ENCODE assay signal across 12 cellular contexts in the genomic region with DNA sequence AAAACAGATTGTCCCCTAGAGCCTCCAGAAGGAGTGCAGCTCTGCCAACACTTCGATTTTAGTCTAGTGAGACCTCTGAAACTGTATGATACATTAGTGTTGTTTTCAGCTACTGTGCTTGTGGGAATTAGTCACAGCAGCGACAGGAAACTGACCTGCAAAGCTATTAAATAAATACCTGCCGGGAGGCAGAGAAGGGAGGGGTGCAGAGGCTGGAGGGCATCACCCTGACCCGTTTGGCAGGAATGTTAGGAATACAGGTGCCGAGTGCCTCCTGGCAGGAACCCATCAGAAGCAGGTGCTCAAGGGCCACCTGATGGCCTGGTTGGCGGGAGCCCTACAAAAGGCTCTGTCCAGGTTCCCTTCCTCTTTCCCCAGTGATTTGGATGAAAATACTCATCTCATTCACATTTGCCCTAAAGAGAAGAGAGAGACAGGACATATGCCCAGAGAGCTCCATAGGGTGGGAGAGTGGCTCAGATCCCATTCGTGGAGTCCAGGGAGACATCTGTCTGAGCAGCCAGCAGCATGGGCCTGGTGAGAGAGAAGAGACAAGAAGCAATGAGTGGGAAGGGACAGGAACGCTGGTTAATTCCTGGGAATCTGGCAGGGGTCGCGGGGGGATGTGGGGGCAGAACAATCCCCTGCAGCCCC. TPM values are rescaled to one million over a fixed set of nuclear protein-coding genes. Genes with fewer than 3 reads are reported as not detected.
DNase-seq lines count a peak whose midpoint lies in the region; TF ChIP-seq lines count a peak whose summit lies in the region.
"Had no signal": no experiment of that assay in that cellular context is flagged by ENCODE, and none has a peak within 500 bp of the region (broad histone marks: within the 10 kb centered on the region; RNA-seq: fewer than 3 reads in every experiment).

No MANE protein-coding gene starts in this region.

- H3K27ac Mint-ChIP-seq in endothelial cell (ENCODE audit: unreplicated experiment): no peak overlapping the region

- TF ChIP-seq CTCF in spleen (IDR thresholded peaks at IDR 0.05 in 8 of 11, conservative IDR thresholded peaks at IDR 0.05 in 3 of 11): no peak
- TF ChIP-seq CTCF in endothelial cell (IDR thresholded peaks at IDR 0.05; ENCODE audit: unreplicated experiment): no peak

- peaks cover 0 to 12% (median 0%) of the 10 kb centered on the region in 6 donors for H3K36me3 ChIP-seq in spleen

- H3K27me3 ChIP-seq in spleen (replicated peaks in 1 of 7): peaks cover 0 to 18% (median 0%) of the 10 kb centered on the region in 7 donors

- H3K4me3 Mint-ChIP-seq in endothelial cell (ENCODE audit: unreplicated experiment): no peak overlapping the region

- H3K27ac ChIP-seq in spleen: no peak overlapping the region

- no peak for TF ChIP-seq POLR2A in spleen (IDR thresholded peaks at IDR 0.05)

- H3K9me3 Mint-ChIP-seq in endothelial cell (ENCODE audit: unreplicated experiment): no peaks in the 10 kb centered on the region

- H3K4me1 ChIP-seq in spleen: no peaks in the 10 kb centered on the region

- H3K4me1 Mint-ChIP-seq in endothelial cell (ENCODE audit: unreplicated experiment): no peaks in the 10 kb centered on the region

- peak; percentile 45 to 76 for DNase-seq in NCI-H2081 (lab: John Stamatoyannopoulos, UW)
- no peak for DNase-seq in NCI-H2081 treated with DMSO at 0.1 percent for 48 hours (lab: John Stamatoyannopoulos, UW)
- DNase-seq in NCI-H345 (lab: John Stamatoyannopoulos, UW): peak; percentile 65
- peak; percentile 96 for DNase-seq in cerebellar cortex (ENCODE audit: low spot score)
- DNase-seq in spleen: peak; percentile 17
- DNase-seq in NOMO-1 treated with dmso at 0.1 percent for 144 hours (lab: John Stamatoyannopoulos, UW; ENCODE audit: unreplicated experiment): no peak
- DNase-seq in iPS-NIHi11 (ENCODE audit: low spot score): no peak
- DNase-seq in endothelial cell (ENCODE audit: low spot score): no peak
- DNase-seq: activated CD4-positive, alpha-beta T cell treated with anti-CD3 and anti-CD28 coated beads, Interleukin-2, amount 50 U/mL, for 4 hours; activated naive CD4-positive, alpha-beta T cell; stimulated activated CD8-positive, alpha-beta memory T cell treated with anti-CD3 and anti-CD28 coated beads, Interleukin-4, amount 100 ng/mL, for 48 hours had no signal

- H3K9me3 ChIP-seq in spleen: peaks cover 0 to 2% (median 0%) of the 10 kb centered on the region in 8 donors

- 82 to 88% (median 85%) methylated on average over 10 of the region's 10 CpGs for WGBS in spleen, 5 donors

- H3K36me3 Mint-ChIP-seq in endothelial cell (ENCODE audit: low read depth, unreplicated experiment): no peaks in the 10 kb centered on the region

- H3K27me3 Mint-ChIP-seq in endothelial cell (ENCODE audit: unreplicated experiment): peaks cover 1% of the 10 kb centered on the region

- no peak overlapping the region for H3K4me3 ChIP-seq in spleen
- H3K4me3 ChIP-seq: GM12878 had no signal

- intact Hi-C loops in spleen (cut with DNase I; ENCODE audit: low total_unique reads): no loop called here

RNA-seq across cellular contexts. Expression of a gene that starts 44.6 kb away (rescaled TPM):
- total RNA-seq in spleen (10 to 100 TPM in 4 of 7 donors, 1 to 10 TPM in 3; 3.0 to 16.4 (median 10.2) TPM), endothelial cell (ENCODE audit: unreplicated experiment) (4.4 TPM)
- 1 to 10 TPM; 1.8 to 3.5 (median 1.8) TPM for polyA plus RNA-seq in spleen

Comparison
In these comparisons a context has a peak if more than half of its experiments do, and no peak if none do; other contexts are left out.
1. DNase-seq: peak in NCI-H2081 (2 of 2), NCI-H345 (single experiment), cerebellar cortex (single experiment) and spleen (single experiment); none in NCI-H2081 treated with DMSO at 0.1 percent for 48 hours (single experiment), NOMO-1 treated with dmso at 0.1 percent for 144 hours (single experiment), iPS-NIHi11 (single experiment) and endothelial cell (single experiment).